In the genomic region with DNA sequence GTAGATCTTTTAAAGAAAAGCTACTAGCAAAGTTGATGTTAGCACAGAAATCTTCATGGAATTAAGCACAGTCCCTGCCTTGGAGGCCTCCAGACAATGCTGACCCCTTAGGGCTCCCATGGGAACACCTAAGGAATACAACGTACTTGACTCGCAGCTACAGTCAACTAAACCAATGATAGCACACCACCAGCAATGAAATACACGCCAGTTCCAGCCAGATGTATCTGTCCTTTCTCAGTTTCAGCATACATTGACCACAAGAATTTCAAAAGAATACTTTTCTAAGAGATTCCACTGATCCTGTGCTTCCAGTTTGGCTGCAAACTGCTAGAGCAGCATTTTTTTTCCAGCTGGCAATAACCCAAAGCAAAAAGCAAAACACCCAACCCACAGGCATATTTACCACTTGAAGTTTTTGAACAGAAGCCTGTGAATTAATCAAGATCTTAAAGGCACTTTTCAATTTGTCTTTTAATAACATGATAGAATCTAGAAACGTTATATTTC, we compare ENCODE assay signal across 26 cellular contexts. TPM values are rescaled to one million over a fixed set of nuclear protein-coding genes. Genes with fewer than 3 reads are reported as not detected.
"Had no signal": no experiment of that assay in that cellular context is flagged by ENCODE, and none has a peak within 500 bp of the region (broad histone marks: within the 10 kb centered on the region; RNA-seq: fewer than 3 reads in every experiment).

No MANE protein-coding gene starts in this region.

- H3K27me3 ChIP-seq: body of pancreas, stomach, upper lobe of right lung had no signal

- H3K27ac ChIP-seq: body of pancreas, stomach, upper lobe of right lung had no signal

- H3K36me3 Mint-ChIP-seq: activated CD4-positive, alpha-beta memory T cell treated with anti-CD3 and anti-CD28 coated beads for 36 hours; activated naive CD4-positive, alpha-beta T cell treated with anti-CD3 and anti-CD28 coated beads, Interleukin-2, amount 10 ng/mL, durations not matched to agents 7 days and 5 days; memory B cell; stimulated activated memory B cell treated with anti-CD40 and anti-IgM and Interleukin-4, amounts not matched to agents 10 μg/mL and 1 μg/mL and 100 μg/mL, for 72 hours had no signal

- H3K36me3 ChIP-seq: stomach, upper lobe of right lung had no signal

- H3K4me3 Mint-ChIP-seq: activated CD4-positive, alpha-beta memory T cell treated with anti-CD3 and anti-CD28 coated beads for 36 hours; activated naive CD4-positive, alpha-beta T cell treated with anti-CD3 and anti-CD28 coated beads, Interleukin-2, amount 10 ng/mL, durations not matched to agents 7 days and 5 days; dendritic cell treated with granulocyte-macrophage colony-stimulating factor and Interleukin-4, amounts not matched to agents 40 ng/mL and 50 ng/mL, for 4 days; immature natural killer cell; memory B cell; stimulated activated memory B cell treated with anti-CD40 and anti-IgM and Interleukin-4, amounts not matched to agents 10 μg/mL and 1 μg/mL and 100 μg/mL, for 72 hours had no signal

- DNase-seq: activated CD4-positive, alpha-beta memory T cell treated with anti-CD3 and anti-CD28 coated beads for 36 hours; activated CD4-positive, alpha-beta T cell treated with anti-CD3 and anti-CD28 coated beads for 48 hours; activated effector memory CD4-positive, alpha-beta T cell treated with anti-CD3 and anti-CD28 coated beads, Interleukin-2, amount 50 U/mL, for 16 hours; activated naive CD4-positive, alpha-beta T cell treated with anti-CD3 and anti-CD28 coated beads, Interleukin-2, amount 10 ng/mL, durations not matched to agents 7 days and 5 days; body of pancreas; effector CD4-positive, alpha-beta T cell; foreskin melanocyte; immature natural killer cell; left ventricle myocardium superior; occipital lobe; small intestine; stimulated activated CD4-positive, alpha-beta T cell treated with anti-CD3 and anti-CD28 coated beads, Interleukin-15, amount 100 ng/mL, for 24 hours; stomach; upper lobe of right lung had no signal

- H3K9me3 ChIP-seq: body of pancreas, upper lobe of right lung had no signal

- H3K4me1 Mint-ChIP-seq: activated naive CD4-positive, alpha-beta T cell treated with anti-CD3 and anti-CD28 coated beads, Interleukin-2, amount 10 ng/mL, durations not matched to agents 7 days and 5 days; immature natural killer cell; memory B cell; stimulated activated memory B cell treated with anti-CD40 and anti-IgM and Interleukin-4, amounts not matched to agents 10 μg/mL and 1 μg/mL and 100 μg/mL, for 72 hours had no signal

- H3K27ac Mint-ChIP-seq: activated CD4-positive, alpha-beta memory T cell treated with anti-CD3 and anti-CD28 coated beads for 36 hours; activated naive CD4-positive, alpha-beta T cell treated with anti-CD3 and anti-CD28 coated beads, Interleukin-2, amount 10 ng/mL, durations not matched to agents 7 days and 5 days; dendritic cell treated with granulocyte-macrophage colony-stimulating factor and Interleukin-4, amounts not matched to agents 40 ng/mL and 50 ng/mL, for 4 days; immature natural killer cell; memory B cell; stimulated activated memory B cell treated with anti-CD40 and anti-IgM and Interleukin-4, amounts not matched to agents 10 μg/mL and 1 μg/mL and 100 μg/mL, for 72 hours had no signal

- H3K4me1 ChIP-seq: body of pancreas, stomach, upper lobe of right lung had no signal

- ATAC-seq: body of pancreas; left ventricle myocardium superior; sciatic nerve; stimulated activated memory B cell treated with anti-CD40 and anti-IgM and Interleukin-4, amounts not matched to agents 10 μg/mL and 1 μg/mL and 100 μg/mL, for 72 hours; upper lobe of right lung had no signal

- H3K27me3 Mint-ChIP-seq: dendritic cell treated with granulocyte-macrophage colony-stimulating factor and Interleukin-4, amounts not matched to agents 40 ng/mL and 50 ng/mL, for 4 days; stimulated activated memory B cell treated with anti-CD40 and anti-IgM and Interleukin-4, amounts not matched to agents 10 μg/mL and 1 μg/mL and 100 μg/mL, for 72 hours had no signal

- H3K4me3 ChIP-seq: body of pancreas, stomach, upper lobe of right lung had no signal

RNA-seq across cellular contexts. Expression of gene KRTAP11-1, which starts 42.8 kb away (rescaled TPM):
- total RNA-seq: activated CD4-positive, alpha-beta memory T cell treated with anti-CD3 and anti-CD28 coated beads for 36 hours; body of pancreas; cardiac septum; chondrocyte; left ventricle myocardium superior; mononuclear cell; myocyte; occipital lobe; posterior vena cava; renal cortical epithelial cell; sciatic nerve; stomach; T-helper 2 cell treated with Interferon-gamma antibody and Interleukin-4, amounts not matched to agents 100 ng/mL and 5 ng/mL, for 36 hours; temporal lobe; upper lobe of right lung had no signal
